ENCODE assay signal across 1 cellular context in genomic region chr17:82376042-82376730, GRCh38.
TF ChIP-seq lines count a peak whose summit lies in the region.

No MANE protein-coding gene starts in this region.

TF ChIP-seq in A549, 52 proteins besides CTCF, POLR2A, EP300 and RAD21 (continued from another document):
- TF ChIP-seq, protein P1, sequence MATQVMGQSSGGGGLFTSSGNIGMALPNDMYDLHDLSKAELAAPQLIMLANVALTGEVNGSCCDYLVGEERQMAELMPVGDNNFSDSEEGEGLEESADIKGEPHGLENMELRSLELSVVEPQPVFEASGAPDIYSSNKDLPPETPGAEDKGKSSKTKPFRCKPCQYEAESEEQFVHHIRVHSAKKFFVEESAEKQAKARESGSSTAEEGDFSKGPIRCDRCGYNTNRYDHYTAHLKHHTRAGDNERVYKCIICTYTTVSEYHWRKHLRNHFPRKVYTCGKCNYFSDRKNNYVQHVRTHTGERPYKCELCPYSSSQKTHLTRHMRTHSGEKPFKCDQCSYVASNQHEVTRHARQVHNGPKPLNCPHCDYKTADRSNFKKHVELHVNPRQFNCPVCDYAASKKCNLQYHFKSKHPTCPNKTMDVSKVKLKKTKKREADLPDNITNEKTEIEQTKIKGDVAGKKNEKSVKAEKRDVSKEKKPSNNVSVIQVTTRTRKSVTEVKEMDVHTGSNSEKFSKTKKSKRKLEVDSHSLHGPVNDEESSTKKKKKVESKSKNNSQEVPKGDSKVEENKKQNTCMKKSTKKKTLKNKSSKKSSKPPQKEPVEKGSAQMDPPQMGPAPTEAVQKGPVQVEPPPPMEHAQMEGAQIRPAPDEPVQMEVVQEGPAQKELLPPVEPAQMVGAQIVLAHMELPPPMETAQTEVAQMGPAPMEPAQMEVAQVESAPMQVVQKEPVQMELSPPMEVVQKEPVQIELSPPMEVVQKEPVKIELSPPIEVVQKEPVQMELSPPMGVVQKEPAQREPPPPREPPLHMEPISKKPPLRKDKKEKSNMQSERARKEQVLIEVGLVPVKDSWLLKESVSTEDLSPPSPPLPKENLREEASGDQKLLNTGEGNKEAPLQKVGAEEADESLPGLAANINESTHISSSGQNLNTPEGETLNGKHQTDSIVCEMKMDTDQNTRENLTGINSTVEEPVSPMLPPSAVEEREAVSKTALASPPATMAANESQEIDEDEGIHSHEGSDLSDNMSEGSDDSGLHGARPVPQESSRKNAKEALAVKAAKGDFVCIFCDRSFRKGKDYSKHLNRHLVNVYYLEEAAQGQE (IDR thresholded peaks at IDR 0.05) = no peak
- TF ChIP-seq EHF (CRISPR knock-in tag; IDR thresholded peaks at IDR 0.05) = no peak
- no peak for TF ChIP-seq RCOR1 (IDR thresholded peaks at IDR 0.05; ENCODE audit: low read depth, low read length)
- TF ChIP-seq KDM1A (IDR thresholded peaks at IDR 0.05; ENCODE audit: low read depth) = no peak
- no peak for TF ChIP-seq MAZ (IDR thresholded peaks at IDR 0.05; ENCODE audit: borderline replicate concordance, low read depth, low read length)
